In genomic region chr11:112226062-112226921, GRCh38 we compare ENCODE assay signal across 8 cellular contexts. TPM values are rescaled to one million over a fixed set of nuclear protein-coding genes. Genes with fewer than 3 reads are reported as not detected.
DNase-seq lines count a peak whose midpoint lies in the region; TF ChIP-seq lines count a peak whose summit lies in the region.

Gene PTS, plus strand, starts transcription at chr11:112226428. Its CDS starts 16 bp downstream, at chr11:112226444.

- H2AFZ ChIP-seq in Loucy (ENCODE audit: low read length), result peak within 1 kb of the TSS; percentile 98

- no peak for TF ChIP-seq CTCF in Loucy (conservative IDR thresholded peaks at IDR 0.05; ENCODE audit: low read length)
- no peak for TF ChIP-seq CTCF in neural crest cell (conservative IDR thresholded peaks at IDR 0.05)
- TF ChIP-seq CTCF in stomach (IDR thresholded peaks at IDR 0.05), result no peak

- H3K9me2 ChIP-seq in Loucy (replicated peaks; ENCODE audit: low read depth, low read length), result no peaks in the 10 kb centered on the region

- H3K27ac ChIP-seq in stomach, result peak within 1 kb of the TSS; percentile 95 to 98 (median 96)

- H3K4me3 Mint-ChIP-seq in neural crest cell, result peak within 1 kb of the TSS; percentile 97

- no peaks in the 10 kb centered on the region for H3F3A ChIP-seq in Loucy (ENCODE audit: low read depth)

- H3K9me3 ChIP-seq in ES-I3 (ENCODE audit: control insufficient read depth, insufficient read depth, low read length), result no peaks in the 10 kb centered on the region
- H3K9me3 ChIP-seq in Loucy (ENCODE audit: insufficient read depth, low read depth, low read length), result no peaks in the 10 kb centered on the region
- H3K9me3 ChIP-seq in stomach, result no peaks in the 10 kb centered on the region

- no peaks in the 10 kb centered on the region for H3K36me3 Mint-ChIP-seq in neural crest cell (ENCODE audit: low read depth)

- H3K27me3 Mint-ChIP-seq in neural crest cell (ENCODE audit: low read depth), result peaks cover 17% of the 10 kb centered on the region

- H3K4me1 ChIP-seq in ES-I3 (ENCODE audit: insufficient read depth, low read length) (no peaks in the 10 kb centered on the region), Loucy (ENCODE audit: insufficient read depth, low read length, poor library complexity, severe bottlenecking) (peaks cover 27% of the 10 kb centered on the region), stomach (peaks cover 14 to 56% (median 34%) of the 10 kb centered on the region in 4 donors)

- peaks cover 22% of the 10 kb centered on the region for H3K4me1 Mint-ChIP-seq in neural crest cell

- peak within 1 kb of the TSS; percentile 91 for H3K4me2 ChIP-seq in Loucy (ENCODE audit: low read depth, low read length, poor library complexity, severe bottlenecking)

- DNase-seq in H7 (peak; percentile 95), SIG-M5 (lab: John Stamatoyannopoulos, UW) (peak; percentile 23), activated gamma-delta T cell (lab: John Stamatoyannopoulos, UW) (peak; percentile 72), fibroblast of the conjunctiva (ENCODE audit: low read depth) (peak; percentile 68), neural crest cell (ENCODE audit: low read depth, low spot score) (peak; percentile 68), stomach (peak; percentile 89)

- H3K4me3 ChIP-seq in H7 (ENCODE audit: insufficient read depth, low read depth, low read length) (peak within 1 kb of the TSS; percentile 80), Loucy (ENCODE audit: low read length, poor library complexity, severe bottlenecking) (peak within 1 kb of the TSS; percentile 99), stomach (peak within 1 kb of the TSS; percentile 55 to 73 (median 62))

- no peak for TF ChIP-seq EP300 in stomach (IDR thresholded peaks at IDR 0.05)

- H3K9me3 Mint-ChIP-seq in neural crest cell, result no peaks in the 10 kb centered on the region

- H3K27me3 ChIP-seq in H7 (ENCODE audit: control insufficient read depth, insufficient read depth, low read length) (no peaks in the 10 kb centered on the region), Loucy (ENCODE audit: insufficient read depth, low read length, poor library complexity, severe bottlenecking) (no peaks in the 10 kb centered on the region), stomach (no peaks in the 10 kb centered on the region)

- H3K27ac Mint-ChIP-seq in neural crest cell (ENCODE audit: unreplicated experiment), result peak within 1 kb of the TSS; percentile 45

- H3K9ac ChIP-seq in ES-I3 (ENCODE audit: low read depth, low read length) (peak within 1 kb of the TSS; percentile 92), Loucy (ENCODE audit: low read depth, low read length, poor library complexity, severe bottlenecking) (peak within 1 kb of the TSS; percentile 88)

- 0 to 1% (median 0%) methylated on average over 20 to 74 of the region's 74 CpGs for WGBS in stomach, 5 donors

- intact Hi-C loops in stomach (cut with DNase I; ENCODE audit: low total_unique reads), result no loop called here

- H3K36me3 ChIP-seq in ES-I3 (ENCODE audit: insufficient read depth, low read length) (peaks cover 3% of the 10 kb centered on the region; the same call in 1 of the 2 replicates), H7 (replicated peaks; ENCODE audit: control insufficient read depth, insufficient read depth, low read length) (peaks cover 3% of the 10 kb centered on the region), Loucy (ENCODE audit: insufficient read depth, low read length) (no peaks in the 10 kb centered on the region), stomach (peaks cover 0 to 27% (median 22%) of the 10 kb centered on the region in 4 donors)

- H3K79me2 ChIP-seq in Loucy (ENCODE audit: insufficient read depth, low read length), result peaks cover 40% of the 10 kb centered on the region

- peak in 2 of 4 donors; percentile 54 to 72 for TF ChIP-seq POLR2A in stomach (IDR thresholded peaks at IDR 0.05)

- H4K20me1 ChIP-seq in Loucy (ENCODE audit: insufficient read depth, low read length, poor library complexity, severe bottlenecking), result peaks cover 3% of the 10 kb centered on the region

RNA-seq across cellular contexts. Expression of gene PTS, which starts in this region (rescaled TPM):
- total RNA-seq in H7 (2014; rRNA removed; shearing (Covaris generic)), result 13.3 and 17.2 TPM in 2 replicates
- total RNA-seq in neural crest cell (39.7 and 40.1 TPM in 2 replicates), stomach (10 to 100 TPM; 11.3 to 87.8 (median 33.2) TPM)
- 10 to 100 TPM; 53.0 to 76.1 (median 71.0) TPM for polyA plus RNA-seq in stomach

Comparison
In these comparisons a context has a peak if more than half of its experiments do, and no peak if none do; other contexts are left out.
1. Peak in every context shown above with its lines: DNase-seq, H3K4me3 ChIP-seq and H3K27ac ChIP-seq.
2. DNase-seq: peak in every context shown above with its lines; median percentile 95 in H7; 89 in stomach; 72 in activated gamma-delta T cell; 68 in fibroblast of the conjunctiva; 68 in neural crest cell; 23 in SIG-M5.